ENCODE assay signal across 13 cellular contexts in the genomic region with DNA sequence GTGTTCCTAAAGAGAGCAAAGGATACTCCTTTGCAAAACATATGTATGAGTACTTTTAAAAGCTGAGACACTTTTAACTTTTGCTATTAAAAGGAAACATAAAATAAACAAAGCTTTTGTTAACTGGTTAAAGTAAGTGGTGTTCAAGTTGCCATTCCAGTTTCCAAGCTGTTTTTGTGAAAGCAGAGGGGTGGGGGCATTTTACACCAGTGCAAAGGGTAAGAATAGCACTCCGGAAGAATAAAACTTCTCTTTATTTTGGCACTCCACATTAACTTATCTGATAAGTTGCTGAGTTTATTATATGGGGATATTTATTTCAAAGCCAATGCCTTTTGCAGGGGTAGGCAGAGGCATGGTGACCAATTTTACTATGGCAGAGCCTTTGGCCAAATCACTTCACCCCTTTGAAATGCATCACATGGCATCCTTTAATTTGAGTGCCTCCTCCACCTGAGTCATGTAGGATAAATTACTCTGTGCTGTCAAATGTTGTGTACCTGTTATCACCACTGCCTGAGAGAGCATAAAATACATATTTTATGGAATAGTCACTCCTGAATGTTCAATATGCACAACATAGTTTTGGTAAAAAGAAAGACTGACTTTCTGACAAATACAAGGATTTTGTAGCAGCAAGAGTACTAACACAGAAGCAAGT.
DNase-seq lines count a peak whose midpoint lies in the region; ATAC-seq and TF ChIP-seq lines count a peak whose summit lies in the region.
"Had no signal": no experiment of that assay in that cellular context is flagged by ENCODE, and none has a peak within 500 bp of the region (broad histone marks: within the 10 kb centered on the region; RNA-seq: fewer than 3 reads in every experiment).

No MANE protein-coding gene starts in this region.

- intact Hi-C loops in esophagus muscularis mucosa (cut with DNase I) = loop anchor here (10.0 kb wide), 1 partner anchor 125 kb away; a partner anchor contains a TSS
- intact Hi-C loops in CD8-positive, alpha-beta T cell (cut with DNase I, micrococcal nuclease) = loop anchor here in 1 of 2 experiments (10.0 kb wide), 1 partner anchor 635 kb away; no protein-coding TSS in a partner anchor

- no peaks in the 10 kb centered on the region for H3K36me3 ChIP-seq in esophagus muscularis mucosa
- no peaks in the 10 kb centered on the region for H3K36me3 ChIP-seq in skeletal muscle satellite cell (ENCODE audit: insufficient read depth, low read length)
- no peaks in the 10 kb centered on the region for H3K36me3 ChIP-seq in CD8-positive, alpha-beta T cell (ENCODE audit: insufficient read depth, low read length)
- H3K36me3 ChIP-seq: vagina had no signal

- H3K9ac ChIP-seq in skeletal muscle satellite cell (ENCODE audit: low read depth, low read length) = peak overlapping the region; percentile 3
- H3K9ac ChIP-seq: parathyroid adenoma had no signal

- no peak overlapping the region for H3K27ac ChIP-seq in esophagus muscularis mucosa (replicated peaks in 1 of 4)
- no peak overlapping the region for H3K27ac ChIP-seq in CD8-positive, alpha-beta T cell (ENCODE audit: low read depth, low read length)
- H3K27ac ChIP-seq: parathyroid adenoma, vagina had no signal

- POLR2A ChIA-PET in CD8-positive, alpha-beta T cell (lab: Charles Lee) = no interaction called here

- H3K27me3 ChIP-seq in esophagus muscularis mucosa (no peaks in the 10 kb centered on the region), skeletal muscle satellite cell (ENCODE audit: control insufficient read depth, insufficient read depth, low read length) (no peaks in the 10 kb centered on the region)
- no peaks in the 10 kb centered on the region for H3K27me3 ChIP-seq in CD8-positive, alpha-beta T cell (ENCODE audit: insufficient read depth, low read length)
- H3K27me3 ChIP-seq: vagina had no signal

- no peaks in the 10 kb centered on the region for H3K9me3 ChIP-seq in esophagus muscularis mucosa
- H3K9me3 ChIP-seq in skeletal muscle satellite cell (replicated peaks; ENCODE audit: low read length) = no peaks in the 10 kb centered on the region
- no peaks in the 10 kb centered on the region for H3K9me3 ChIP-seq in CD8-positive, alpha-beta T cell (ENCODE audit: low read length)
- H3K9me3 ChIP-seq: vagina had no signal

- no peak for TF ChIP-seq CTCF in esophagus muscularis mucosa (IDR thresholded peaks at IDR 0.05)
- no peak for TF ChIP-seq CTCF in CD8-positive, alpha-beta T cell (IDR thresholded peaks at IDR 0.05)

- H3K27ac Mint-ChIP-seq in CD8-positive, alpha-beta T cell = no peak overlapping the region

- ATAC-seq in CD8-positive, alpha-beta T cell = no peak
- ATAC-seq in HG03280 (IDR thresholded peaks at IDR 0.05; ENCODE audit: unreplicated experiment) (no peak), HG03354 (IDR thresholded peaks at IDR 0.05; ENCODE audit: poor library complexity, severe bottlenecking, unreplicated experiment) (no peak)

- H3K4me3 Mint-ChIP-seq in CD8-positive, alpha-beta T cell = no peak overlapping the region
- H3K4me3 Mint-ChIP-seq: central memory CD8-positive, alpha-beta T cell had no signal

- peaks cover 30 to 67% (median 61%) of the 10 kb centered on the region in 4 donors for H3K4me1 ChIP-seq in esophagus muscularis mucosa
- peaks cover 34% of the 10 kb centered on the region for H3K4me1 ChIP-seq in skeletal muscle satellite cell (ENCODE audit: control insufficient read depth, insufficient read depth, low read length)
- H3K4me1 ChIP-seq in CD8-positive, alpha-beta T cell (ENCODE audit: insufficient read depth, low read length) = peaks cover 40% of the 10 kb centered on the region

- no peaks in the 10 kb centered on the region for H3K9me3 Mint-ChIP-seq in CD8-positive, alpha-beta T cell
- H3K9me3 Mint-ChIP-seq: CD4-positive, CD25-positive, alpha-beta regulatory T cell; central memory CD8-positive, alpha-beta T cell had no signal

- H3K4me1 Mint-ChIP-seq in CD8-positive, alpha-beta T cell (ENCODE audit: low read depth) = peaks cover 87% of the 10 kb centered on the region

- no peak for TF ChIP-seq POLR2A in esophagus muscularis mucosa (IDR thresholded peaks at IDR 0.05; ENCODE audit: low read depth)

- CTCF ChIA-PET in CD8-positive, alpha-beta T cell (lab: Charles Lee) = no interaction called here

- no peaks in the 10 kb centered on the region for H3K27me3 Mint-ChIP-seq in CD8-positive, alpha-beta T cell (ENCODE audit: low read depth)
- H3K27me3 Mint-ChIP-seq: CD4-positive, CD25-positive, alpha-beta regulatory T cell; central memory CD8-positive, alpha-beta T cell had no signal

- H3K4me3 ChIP-seq in esophagus muscularis mucosa (no peak overlapping the region), skeletal muscle satellite cell (ENCODE audit: low read length) (no peak overlapping the region)
- no peak overlapping the region for H3K4me3 ChIP-seq in CD8-positive, alpha-beta T cell (ENCODE audit: low read depth, low read length)
- H3K4me3 ChIP-seq: GM12878, vagina had no signal

- TF ChIP-seq EP300 in esophagus muscularis mucosa (IDR thresholded peaks at IDR 0.05) = no peak

- no peak overlapping the region for H3K4me2 ChIP-seq in skeletal muscle satellite cell (ENCODE audit: low read length)

- H3K36me3 Mint-ChIP-seq in CD8-positive, alpha-beta T cell = no peaks in the 10 kb centered on the region
- H3K36me3 Mint-ChIP-seq: CD4-positive, CD25-positive, alpha-beta regulatory T cell had no signal

- DNase-seq in HCEC 1CT (peak; percentile 36), NCI-H69 (lab: John Stamatoyannopoulos, UW) (peak; percentile 69), esophagus muscularis mucosa (ENCODE audit: extremely low spot score) (peak; percentile 4)
- no peak for DNase-seq in CD8-positive, alpha-beta T cell
- DNase-seq: NCI-H510A had no signal

- WGBS in esophagus muscularis mucosa = 69% methylated on average over 1 of the region's 1 CpG

Comparison
In these comparisons a context has a peak if more than half of its experiments do, and no peak if none do; other contexts are left out.
1. DNase-seq: peak in HCEC 1CT (single experiment), NCI-H69 (single experiment) and esophagus muscularis mucosa (single experiment); none in CD8-positive, alpha-beta T cell (0 of 7).